ENCODE assay signal across 11 cellular contexts in genomic region chr1:91529856-91530255, GRCh38. TPM values are rescaled to one million over a fixed set of nuclear protein-coding genes. Genes with fewer than 3 reads are reported as not detected.
DNase-seq lines count a peak whose midpoint lies in the region; ATAC-seq and TF ChIP-seq lines count a peak whose summit lies in the region.
"Had no signal": no experiment of that assay in that cellular context is flagged by ENCODE, and none has a peak within 500 bp of the region (broad histone marks: within the 10 kb centered on the region; RNA-seq: fewer than 3 reads in every experiment).

No MANE protein-coding gene starts in this region.

- H3K4me1 Mint-ChIP-seq in activated T-helper 1 cell treated with anti-CD3 and anti-CD28 coated beads, Interleukin-12 subunit alpha, Interleukin-12 subunit beta, Interleukin-2, Interleukin-4 antibody, amounts not matched to agents 30 ng/mL and 10 ng/mL and 1 ng/mL, durations not matched to agents 14 hours and 24 hours and 36 hours (ENCODE audit: low read depth), result peaks cover 35% of the 10 kb centered on the region

- DNase-seq in HCEC 1CT (peak; percentile 62), left lobe of liver (ENCODE audit: low spot score) (no peak), hepatic stellate cell (ENCODE audit: low spot score) (no peak), C1 segment of cervical spinal cord (lab: John Stamatoyannopoulos, UW) (no peak), mesenteric fat pad (ENCODE audit: low spot score) (no peak)
- DNase-seq in activated T-helper 1 cell treated with anti-CD3 and anti-CD28 coated beads, Interleukin-12 subunit alpha, Interleukin-12 subunit beta, Interleukin-2, Interleukin-4 antibody, amounts not matched to agents 30 ng/mL and 10 ng/mL and 1 ng/mL, durations not matched to agents 14 hours and 24 hours and 36 hours (ENCODE audit: low spot score), result no peak
- DNase-seq: effector CD8-positive, alpha-beta T cell had no signal

- no peaks in the 10 kb centered on the region for H3K27me3 Mint-ChIP-seq in activated T-helper 1 cell treated with anti-CD3 and anti-CD28 coated beads, Interleukin-12 subunit alpha, Interleukin-12 subunit beta, Interleukin-2, Interleukin-4 antibody, amounts not matched to agents 30 ng/mL and 10 ng/mL and 1 ng/mL, durations not matched to agents 14 hours and 24 hours and 36 hours (ENCODE audit: insufficient read depth)

- peaks cover 26% of the 10 kb centered on the region for H3K36me3 Mint-ChIP-seq in activated T-helper 1 cell treated with anti-CD3 and anti-CD28 coated beads, Interleukin-12 subunit alpha, Interleukin-12 subunit beta, Interleukin-2, Interleukin-4 antibody, amounts not matched to agents 30 ng/mL and 10 ng/mL and 1 ng/mL, durations not matched to agents 14 hours and 24 hours and 36 hours (ENCODE audit: low read depth)

- H3K4me3 Mint-ChIP-seq in activated T-helper 1 cell treated with anti-CD3 and anti-CD28 coated beads, Interleukin-12 subunit alpha, Interleukin-12 subunit beta, Interleukin-2, Interleukin-4 antibody, amounts not matched to agents 30 ng/mL and 10 ng/mL and 1 ng/mL, durations not matched to agents 14 hours and 24 hours and 36 hours, result no peak overlapping the region

- TF ChIP-seq CTCF in C4-2B (conservative IDR thresholded peaks at IDR 0.05), result peak; percentile 71

- intact Hi-C loops in activated T-helper 1 cell treated with anti-CD3 and anti-CD28 coated beads, Interleukin-12 subunit alpha, Interleukin-12 subunit beta, Interleukin-2, Interleukin-4 antibody, amounts not matched to agents 30 ng/mL and 10 ng/mL and 1 ng/mL, durations not matched to agents 14 hours and 24 hours and 36 hours (cut with micrococcal nuclease), result no loop called here

- no peak overlapping the region for H3K27ac ChIP-seq in C4-2B
- H3K27ac ChIP-seq: prostate gland, thoracic aorta had no signal

- H3K9me3 Mint-ChIP-seq in activated T-helper 1 cell treated with anti-CD3 and anti-CD28 coated beads, Interleukin-12 subunit alpha, Interleukin-12 subunit beta, Interleukin-2, Interleukin-4 antibody, amounts not matched to agents 30 ng/mL and 10 ng/mL and 1 ng/mL, durations not matched to agents 14 hours and 24 hours and 36 hours, result no peaks in the 10 kb centered on the region

- ATAC-seq in left lobe of liver (peak; percentile 63), HG02571 (IDR thresholded peaks at IDR 0.05; ENCODE audit: unreplicated experiment) (no peak)

- H3K27ac Mint-ChIP-seq in activated T-helper 1 cell treated with anti-CD3 and anti-CD28 coated beads, Interleukin-12 subunit alpha, Interleukin-12 subunit beta, Interleukin-2, Interleukin-4 antibody, amounts not matched to agents 30 ng/mL and 10 ng/mL and 1 ng/mL, durations not matched to agents 14 hours and 24 hours and 36 hours, result peak overlapping the region; percentile 77

RNA-seq across cellular contexts. Expression of gene CDC7, which starts 29.2 kb away (rescaled TPM):
- 19.9 and 23.1 TPM in 2 replicates for total RNA-seq in activated T-helper 1 cell treated with anti-CD3 and anti-CD28 coated beads, Interleukin-12 subunit alpha, Interleukin-12 subunit beta, Interleukin-2, Interleukin-4 antibody, amounts not matched to agents 30 ng/mL and 10 ng/mL and 1 ng/mL, durations not matched to agents 14 hours and 24 hours and 36 hours
- 0.45 TPM for total RNA-seq in left lobe of liver
- total RNA-seq in mesenteric fat pad, result 2.4 TPM
